In the genomic region with DNA sequence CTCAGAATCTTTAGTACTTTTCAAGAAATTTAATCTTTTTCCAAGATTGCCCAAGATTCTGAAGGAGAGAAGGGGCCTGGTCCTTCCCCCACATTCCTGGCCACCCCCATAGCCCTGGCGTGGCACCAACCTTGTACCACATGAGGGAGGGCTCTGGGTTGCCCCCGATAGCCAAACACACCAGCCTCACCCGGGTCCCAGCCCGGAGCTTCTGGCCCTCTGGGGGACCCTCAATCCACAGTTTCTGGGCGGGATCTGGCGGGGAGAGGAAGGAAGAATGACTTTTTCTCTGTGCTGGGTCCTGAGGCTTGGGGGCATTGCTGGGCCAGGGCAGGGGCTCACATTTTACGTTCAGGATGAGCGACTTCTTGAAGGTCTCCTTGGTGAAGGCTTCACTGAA, we compare ENCODE assay signal across 27 cellular contexts. TPM values are rescaled to one million over a fixed set of nuclear protein-coding genes. Genes with fewer than 3 reads are reported as not detected.
DNase-seq lines count a peak whose midpoint lies in the region; ATAC-seq and TF ChIP-seq lines count a peak whose summit lies in the region.
"Had no signal": no experiment of that assay in that cellular context is flagged by ENCODE, and none has a peak within 500 bp of the region (broad histone marks: within the 10 kb centered on the region; RNA-seq: fewer than 3 reads in every experiment).

No MANE protein-coding gene starts in this region.

- no peak for TF ChIP-seq CTCF in HEK293 (tag by site-specific recombination; IDR thresholded peaks at IDR 0.05)
- TF ChIP-seq CTCF in neural progenitor cell (IDR thresholded peaks at IDR 0.05), result no peak

- H3K36me3 Mint-ChIP-seq in neural progenitor cell, result no peaks in the 10 kb centered on the region
- peaks cover 0 to 3% of the 10 kb centered on the region in 2 donors for H3K36me3 Mint-ChIP-seq in stimulated activated naive B cell treated with anti-CD40 and anti-IgM and Interleukin-4, amounts not matched to agents 10 μg/mL and 1 μg/mL and 100 μg/mL, for 72 hours
- H3K36me3 Mint-ChIP-seq: CD4-positive, CD25-positive, alpha-beta regulatory T cell had no signal

- CTCF ChIA-PET in HEK293 (lab: Yijun Ruan, JAX), result no interaction called here

- POLR2A ChIA-PET in HEK293 (lab: Yijun Ruan, JAX), result no interaction called here

- peaks cover 28% of the 10 kb centered on the region for H3K4me1 Mint-ChIP-seq in neural progenitor cell
- H3K4me1 Mint-ChIP-seq in stimulated activated naive B cell treated with anti-CD40 and anti-IgM and Interleukin-4, amounts not matched to agents 10 μg/mL and 1 μg/mL and 100 μg/mL, for 72 hours, result peaks cover 13 to 30% of the 10 kb centered on the region in 2 donors

- H3K9me3 Mint-ChIP-seq in neural progenitor cell, result peaks cover 5% of the 10 kb centered on the region
- peaks cover 2 to 3% of the 10 kb centered on the region in 2 donors for H3K9me3 Mint-ChIP-seq in stimulated activated naive B cell treated with anti-CD40 and anti-IgM and Interleukin-4, amounts not matched to agents 10 μg/mL and 1 μg/mL and 100 μg/mL, for 72 hours

- H3K27ac ChIP-seq in HEK293 (ENCODE audit: extremely low read depth, low read depth, low read length) (no peak overlapping the region), neural progenitor cell (no peak overlapping the region)
- H3K27ac ChIP-seq: BLaER1 had no signal

- H4K20me1 ChIP-seq in neural progenitor cell (ENCODE audit: low read depth), result peaks cover 17% of the 10 kb centered on the region

- peaks cover 19% of the 10 kb centered on the region for H3K4me1 ChIP-seq in HEK293 (ENCODE audit: control insufficient read depth, insufficient read depth, low read length)
- H3K4me1 ChIP-seq in neural progenitor cell, result peaks cover 8% of the 10 kb centered on the region
- H3K4me1 ChIP-seq: BE2C, BLaER1 had no signal

- H3K4me3 Mint-ChIP-seq in neural progenitor cell, result peak overlapping the region; percentile 24
- no peak overlapping the region for H3K4me3 Mint-ChIP-seq in stimulated activated naive B cell treated with anti-CD40 and anti-IgM and Interleukin-4, amounts not matched to agents 10 μg/mL and 1 μg/mL and 100 μg/mL, for 72 hours
- H3K4me3 Mint-ChIP-seq: CD4-positive, alpha-beta memory T cell; CD4-positive, CD25-positive, alpha-beta regulatory T cell; CD8-positive, alpha-beta memory T cell had no signal

- no peak overlapping the region for H3K4me3 ChIP-seq in H7 (ENCODE audit: insufficient read depth, low read depth, low read length)
- H3K4me3 ChIP-seq in HEK293 (ENCODE audit: low read depth, low read length), result no peak overlapping the region
- H3K4me3 ChIP-seq in neural progenitor cell, result no peak overlapping the region
- H3K4me3 ChIP-seq: BLaER1, GM12878 had no signal

- H3K9ac ChIP-seq in neural progenitor cell, result no peak overlapping the region
- H3K9ac ChIP-seq: BLaER1 had no signal

- no peaks in the 10 kb centered on the region for H3K36me3 ChIP-seq in H7 (replicated peaks; ENCODE audit: control insufficient read depth, insufficient read depth, low read length)
- no peaks in the 10 kb centered on the region for H3K36me3 ChIP-seq in HEK293 (ENCODE audit: control insufficient read depth in 2 of 2, insufficient read depth in 1 of 2, low read length in 2 of 2)
- H3K36me3 ChIP-seq in neural progenitor cell, result no peaks in the 10 kb centered on the region
- H3K36me3 ChIP-seq: BE2C, BLaER1 had no signal

- H3K79me2 ChIP-seq in neural progenitor cell (ENCODE audit: low read depth), result no peaks in the 10 kb centered on the region

- H3K9me3 ChIP-seq in HEK293 (ENCODE audit: control insufficient read depth, insufficient read depth, low read depth, low read length) (no peaks in the 10 kb centered on the region), neural progenitor cell (ENCODE audit: low read depth) (no peaks in the 10 kb centered on the region)
- H3K9me3 ChIP-seq: BE2C had no signal

- peaks cover 50% of the 10 kb centered on the region for H3K27me3 Mint-ChIP-seq in neural progenitor cell (ENCODE audit: insufficient read depth, low read depth)
- H3K27me3 Mint-ChIP-seq in stimulated activated naive B cell treated with anti-CD40 and anti-IgM and Interleukin-4, amounts not matched to agents 10 μg/mL and 1 μg/mL and 100 μg/mL, for 72 hours, result peaks cover 76 to 86% of the 10 kb centered on the region in 2 donors

- intact Hi-C loops in posterior vena cava (cut with DNase I), result no loop called here

- no peak for ATAC-seq in stimulated activated naive B cell treated with anti-CD40 and anti-IgM and Interleukin-4, amounts not matched to agents 10 μg/mL and 1 μg/mL and 100 μg/mL, for 72 hours (replicated peaks)
- ATAC-seq: GM12878 had no signal

- no peak overlapping the region for H2AFZ ChIP-seq in neural progenitor cell (replicated peaks)

- peaks cover 62% of the 10 kb centered on the region for H3K27me3 ChIP-seq in H7 (ENCODE audit: control insufficient read depth, insufficient read depth, low read length)
- peaks cover 96% of the 10 kb centered on the region for H3K27me3 ChIP-seq in neural progenitor cell

- no peak overlapping the region for H3K27ac Mint-ChIP-seq in neural progenitor cell
- H3K27ac Mint-ChIP-seq in stimulated activated naive B cell treated with anti-CD40 and anti-IgM and Interleukin-4, amounts not matched to agents 10 μg/mL and 1 μg/mL and 100 μg/mL, for 72 hours, result no peak overlapping the region
- H3K27ac Mint-ChIP-seq: CD4-positive, alpha-beta memory T cell; CD4-positive, CD25-positive, alpha-beta regulatory T cell had no signal

- H3K4me2 ChIP-seq in neural progenitor cell, result no peak overlapping the region
- H3K4me2 ChIP-seq: BLaER1 had no signal

- H3F3A ChIP-seq in neural progenitor cell (ENCODE audit: low read depth), result peaks cover 7% of the 10 kb centered on the region

- DNase-seq in H7 (peak; percentile 43), neural progenitor cell (ENCODE audit: low spot score) (no peak), posterior vena cava (ENCODE audit: low spot score) (peak; percentile 62), NCI-H526 treated with DMSO at 0.1 percent for 48 hours (lab: John Stamatoyannopoulos, UW) (no peak)
- no peak for DNase-seq in stimulated activated naive B cell treated with anti-CD40 and anti-IgM and Interleukin-4, amounts not matched to agents 10 μg/mL and 1 μg/mL and 100 μg/mL, for 72 hours
- no peak for DNase-seq in stimulated activated CD8-positive, alpha-beta memory T cell treated with anti-CD3 and anti-CD28 coated beads, Interleukin-4, amount 100 ng/mL, for 48 hours
- DNase-seq: 8988T; ACHN; BE2C; C1 segment of cervical spinal cord; CD4-positive, alpha-beta memory T cell; CD8-positive, alpha-beta memory T cell; COR-L47; DMS 273 treated with DMSO at 0.1 percent for 48 hours; DMS153; DMS53; DMS79; DND-41; EL; GDM1 had no signal

TF ChIP-seq in HEK293, 187 proteins besides CTCF, POLR2A, EP300 and RAD21:
- TF ChIP-seq, protein P1, sequence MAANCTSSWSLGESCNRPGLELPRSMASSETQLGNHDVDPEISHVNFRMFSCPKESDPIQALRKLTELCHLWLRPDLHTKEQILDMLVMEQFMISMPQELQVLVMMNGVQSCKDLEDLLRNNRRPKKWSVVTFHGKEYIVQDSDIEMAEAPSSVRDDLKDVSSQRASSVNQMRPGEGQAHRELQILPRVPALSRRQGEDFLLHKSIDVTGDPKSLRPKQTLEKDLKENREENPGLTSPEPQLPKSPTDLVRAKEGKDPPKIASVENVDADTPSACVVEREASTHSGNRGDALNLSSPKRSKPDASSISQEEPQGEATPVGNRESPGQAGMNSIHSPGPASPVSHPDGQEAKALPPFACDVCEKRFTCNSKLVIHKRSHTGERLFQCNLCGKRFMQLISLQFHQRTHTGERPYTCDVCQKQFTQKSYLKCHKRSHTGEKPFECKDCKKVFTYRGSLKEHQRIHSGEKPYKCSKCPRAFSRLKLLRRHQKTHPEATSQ (tag by site-specific recombination; IDR thresholded peaks at IDR 0.05), result no peak
- peak; percentile 3; the same call in 1 of the 2 replicates for TF ChIP-seq IKZF3 (tag by site-specific recombination; IDR thresholded peaks at IDR 0.05)
- no peak for TF ChIP-seq ZNF132 (tag by site-specific recombination; IDR thresholded peaks at IDR 0.05; ENCODE audit: borderline replicate concordance)
- TF ChIP-seq ZNF548 (tag by site-specific recombination; IDR thresholded peaks at IDR 0.05), result no peak
- TF ChIP-seq BCL6B (tag by site-specific recombination; IDR thresholded peaks at IDR 0.05), result no peak
- TF ChIP-seq GLI4 (tag by site-specific recombination; IDR thresholded peaks at IDR 0.05), result no peak
- TF ChIP-seq ZNF488 (tag by site-specific recombination; IDR thresholded peaks at IDR 0.05), result no peak
- TF ChIP-seq ZBTB20 (tag by site-specific recombination; IDR thresholded peaks at IDR 0.05), result no peak

RNA-seq across cellular contexts. Expression of gene NPHS1, which starts 4.4 kb away (rescaled TPM):
- not detected in 2 replicates for total RNA-seq in H7 (2014; rRNA removed; shearing (Covaris generic))
- total RNA-seq in neural progenitor cell (ENCODE audit: low replicate concordance) (0.40 and 0.62 TPM in 2 replicates), posterior vena cava (not detected)
- total RNA-seq: A673; CD4-positive, alpha-beta memory T cell; CD4-positive, CD25-positive, alpha-beta regulatory T cell; CD8-positive, alpha-beta memory T cell; Daoy; G401; GM12878 had no signal

RNA-seq across cellular contexts. Expression of gene KIRREL2, which starts 8.8 kb away (rescaled TPM):
- 0.55 and 0.92 TPM in 2 replicates for total RNA-seq in H7 (2014; rRNA removed; shearing (Covaris generic))
- total RNA-seq in neural progenitor cell (ENCODE audit: low replicate concordance) (2.4 and 5.5 TPM in 2 replicates), posterior vena cava (not detected)
- total RNA-seq: CD4-positive, alpha-beta memory T cell; CD4-positive, CD25-positive, alpha-beta regulatory T cell; GM12878 had no signal

RNA-seq across cellular contexts. Expression of gene APLP1, which starts 20.5 kb away (rescaled TPM):
- 18.3 and 19.3 TPM in 2 replicates for total RNA-seq in H7 (2014; rRNA removed; shearing (Covaris generic))
- total RNA-seq in neural progenitor cell (ENCODE audit: low replicate concordance), result 89.5 and 191 TPM in 2 replicates
- total RNA-seq in posterior vena cava, result 1 to 10 TPM; 3.9 to 7.3 TPM
- total RNA-seq: CD4-positive, alpha-beta memory T cell; CD4-positive, CD25-positive, alpha-beta regulatory T cell had no signal

RNA-seq across cellular contexts. Expression of gene PRODH2, which starts 35.3 kb away (rescaled TPM):
- total RNA-seq in H7 (2014; rRNA removed; shearing (Covaris generic)), result not detected in 2 replicates
- total RNA-seq in neural progenitor cell (ENCODE audit: low replicate concordance) (not detected in 2 replicates), posterior vena cava (not detected)
- total RNA-seq: A673; CD4-positive, alpha-beta memory T cell; CD4-positive, CD25-positive, alpha-beta regulatory T cell; CD8-positive, alpha-beta memory T cell; Daoy; G401; GM12878 had no signal

RNA-seq across cellular contexts. Expression of gene NFKBID, which starts 52.4 kb away (rescaled TPM):
- 6.8 and 7.5 TPM in 2 replicates for total RNA-seq in H7 (2014; rRNA removed; shearing (Covaris generic))
- total RNA-seq in neural progenitor cell (ENCODE audit: low replicate concordance) (1.3 and 4.7 TPM in 2 replicates), posterior vena cava (10 to 100 TPM in 1 of 2 donors, 1 to 10 TPM in 1; 7.9 to 10.3 TPM)

Comparison
In these comparisons a context has a peak if more than half of its experiments do, and no peak if none do; other contexts are left out.
1. DNase-seq: peak in H7 (single experiment) and posterior vena cava (single experiment); none in neural progenitor cell (single experiment), stimulated activated naive B cell treated with anti-CD40 and anti-IgM and Interleukin-4, amounts not matched to agents 10 μg/mL and 1 μg/mL and 100 μg/mL, for 72 hours (single experiment), NCI-H526 treated with DMSO at 0.1 percent for 48 hours (single experiment) and stimulated activated CD8-positive, alpha-beta memory T cell treated with anti-CD3 and anti-CD28 coated beads, Interleukin-4, amount 100 ng/mL, for 48 hours (single experiment).